1 cellular context compared by ENCODE assay signal in the genomic region with DNA sequence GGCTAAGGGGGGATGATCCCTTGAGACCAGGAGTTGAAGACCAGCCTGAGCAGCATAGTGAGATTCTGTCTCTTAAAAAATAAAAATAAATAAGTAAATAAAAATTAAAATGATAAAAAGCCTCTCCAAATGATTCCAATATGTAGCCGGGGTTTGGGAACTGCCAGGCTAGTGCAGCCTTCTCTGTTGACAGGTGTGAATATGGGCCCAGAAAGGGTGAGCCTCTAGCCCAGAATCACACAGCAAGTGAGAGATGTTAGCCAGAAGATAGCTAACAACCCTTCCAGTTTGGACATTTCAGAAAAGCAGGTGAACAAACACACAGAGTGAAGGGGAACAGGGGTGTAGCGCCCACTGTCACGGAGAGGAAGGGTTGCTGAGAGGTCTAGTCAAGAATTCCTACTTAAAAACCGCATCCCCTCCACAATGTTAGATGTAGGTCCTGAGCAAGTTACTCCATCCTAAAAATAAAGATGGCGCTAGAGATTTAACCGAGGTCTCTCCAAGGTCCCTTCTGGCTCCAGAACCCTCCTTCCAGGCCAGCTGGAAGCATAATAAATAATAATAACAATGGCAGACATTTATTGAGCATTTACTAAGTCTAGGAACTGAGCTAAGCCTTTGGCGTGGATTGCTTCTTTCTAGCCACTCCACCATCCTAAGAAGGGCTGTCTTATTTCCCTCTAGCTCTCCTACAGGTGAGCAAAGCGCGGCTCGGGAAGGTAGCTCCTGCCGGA.
TF ChIP-seq lines count a peak whose summit lies in the region.

No MANE protein-coding gene starts in this region.

TF ChIP-seq in IMR-90, 13 proteins besides CTCF, POLR2A, EP300 and RAD21:
- no peak for TF ChIP-seq RFX5 (IDR thresholded peaks at IDR 0.05; ENCODE audit: low read depth, low read length)
